In genomic region chr6:95785785-95786184, GRCh38 we compare ENCODE assay signal across 17 cellular contexts.
"Had no signal": no experiment of that assay in that cellular context is flagged by ENCODE, and none has a peak within 500 bp of the region (broad histone marks: within the 10 kb centered on the region; RNA-seq: fewer than 3 reads in every experiment).

No MANE protein-coding gene starts in this region.

- H3K27ac ChIP-seq: esophagus muscularis mucosa, gastroesophageal sphincter, heart left ventricle, left ventricle myocardium inferior, spleen, thyroid gland had no signal

- ATAC-seq: activated CD8-positive, alpha-beta memory T cell treated with anti-CD3 and anti-CD28 coated beads, Interleukin-2, amount 10 ng/mL, durations not matched to agents 7 days and 5 days; gastroesophageal sphincter; heart left ventricle had no signal

- DNase-seq: activated CD4-positive, alpha-beta memory T cell treated with anti-CD3 and anti-CD28 coated beads, Interleukin-2, amount 10 ng/mL, durations not matched to agents 7 days and 5 days; activated CD4-positive, alpha-beta T cell treated with anti-CD3 and anti-CD28 coated beads for 48 hours; activated CD4-positive, CD25-positive, alpha-beta regulatory T cell; activated CD8-positive, alpha-beta memory T cell treated with anti-CD3 and anti-CD28 coated beads, Interleukin-2, amount 10 ng/mL, durations not matched to agents 7 days and 5 days; effector CD8-positive, alpha-beta T cell; heart left ventricle; immature natural killer cell; kidney glomerular epithelial cell; left ventricle myocardium inferior; mammary epithelial cell; occipital lobe; retina; spleen; stimulated activated naive CD4-positive, alpha-beta T cell treated with Interleukin-2 at 50 U/mL for 16 hours; thyroid gland had no signal

- H3K4me3 ChIP-seq: esophagus muscularis mucosa, gastroesophageal sphincter, heart left ventricle, left ventricle myocardium inferior, spleen, thyroid gland had no signal

- H3K9me3 ChIP-seq: esophagus muscularis mucosa, gastroesophageal sphincter, heart left ventricle, left ventricle myocardium inferior, spleen, thyroid gland had no signal

- H3K36me3 ChIP-seq: esophagus muscularis mucosa, gastroesophageal sphincter, heart left ventricle, left ventricle myocardium inferior, spleen, thyroid gland had no signal

- H3K4me1 ChIP-seq: esophagus muscularis mucosa, gastroesophageal sphincter, heart left ventricle, left ventricle myocardium inferior, spleen, thyroid gland had no signal

- H3K27me3 ChIP-seq: esophagus muscularis mucosa, gastroesophageal sphincter, heart left ventricle, spleen, thyroid gland had no signal
